ENCODE assay signal across 8 cellular contexts in genomic region chr11:121451982-121452608, GRCh38. TPM values are rescaled to one million over a fixed set of nuclear protein-coding genes. Genes with fewer than 3 reads are reported as not detected.
DNase-seq lines count a peak whose midpoint lies in the region; ATAC-seq and TF ChIP-seq lines count a peak whose summit lies in the region.

TSS of gene SORL1 (plus strand) at chr11:121452314. CDS start at chr11:121452332, 18 bp downstream.

- peak within 1 kb of the TSS; percentile 58 for H3K27ac ChIP-seq in HUES48 (ENCODE audit: low read depth, low read length)
- peak within 1 kb of the TSS in 1 of 5 donors; percentile 8 for H3K27ac ChIP-seq in adrenal gland
- H3K27ac ChIP-seq in left ventricle myocardium inferior (replicated peaks) = peak within 1 kb of the TSS; percentile 33

- ATAC-seq in GM19455 (IDR thresholded peaks at IDR 0.05; ENCODE audit: unreplicated experiment) = peak; percentile 50
- no peak for ATAC-seq in HG02840 (IDR thresholded peaks at IDR 0.05; ENCODE audit: low FRiP score, unreplicated experiment)

- POLR2A ChIA-PET in Caco-2 (lab: Charles Lee) = interaction anchor here (0.7 kb wide), 1 partner anchor 16 kb away, joined by 3 read pairs; no protein-coding TSS in a partner anchor

- H3K36me3 ChIP-seq in Caco-2 (ENCODE audit: control insufficient read depth, insufficient read depth, low read length) (no peaks in the 10 kb centered on the region), HUES48 (ENCODE audit: control insufficient read depth, insufficient read depth, low read length) (no peaks in the 10 kb centered on the region), adrenal gland (replicated peaks in 1 of 2) (no peaks in the 10 kb centered on the region), left ventricle myocardium inferior (no peaks in the 10 kb centered on the region)

- no peaks in the 10 kb centered on the region for H3K36me3 Mint-ChIP-seq in Caco-2 (ENCODE audit: insufficient read depth, unreplicated experiment)

- H3K27me3 ChIP-seq in Caco-2 (replicated peaks; ENCODE audit: control insufficient read depth, insufficient read depth, low read length) (no peaks in the 10 kb centered on the region), HUES48 (ENCODE audit: control insufficient read depth, insufficient read depth, low read length) (peaks cover 14% of the 10 kb centered on the region), adrenal gland (no peaks in the 10 kb centered on the region), left ventricle myocardium inferior (ENCODE audit: low read depth) (peaks cover 44% of the 10 kb centered on the region)

- H3K4me3 Mint-ChIP-seq in Caco-2 (ENCODE audit: unreplicated experiment) = peak within 1 kb of the TSS; percentile 90

- CTCF ChIA-PET in Caco-2 (lab: Charles Lee) = interaction anchor here (0.7 to 2.0 kb wide), 6 partner anchors 13 to 205 kb away, joined by 3 to 10 read pairs (median 4); no protein-coding TSS in a partner anchor

- H3K27ac Mint-ChIP-seq in Caco-2 (ENCODE audit: unreplicated experiment) = peak within 1 kb of the TSS; percentile 58

- intact Hi-C loops in Caco-2 (cut with micrococcal nuclease; ENCODE audit: unreplicated experiment) = loop anchor here (1.0 to 5.0 kb wide), 8 partner anchors 14 to 195 kb away; no protein-coding TSS in a partner anchor
- intact Hi-C loops in adrenal gland (cut with DNase I) = loop anchor here in 1 of 2 donors (5.0 kb wide), 1 partner anchor 140 kb away; no protein-coding TSS in a partner anchor
- intact Hi-C loops in left ventricle myocardium inferior (cut with micrococcal nuclease) = no loop called here
- intact Hi-C loops in posterior vena cava (cut with DNase I) = loop anchor here in 1 of 2 donors (5.0 kb wide), 1 partner anchor 80 kb away; no protein-coding TSS in a partner anchor

- no TSS peak for BruUV-seq in Caco-2 (replicated peaks; lab: Mats Ljungman, UMichigan)

- H3K4me3 ChIP-seq in Caco-2 (ENCODE audit: low read depth, low read length) (peak within 1 kb of the TSS; percentile 47), HUES48 (ENCODE audit: low read depth, low read length) (peak within 1 kb of the TSS; percentile 78), adrenal gland (peak within 1 kb of the TSS in 2 of 4 donors; percentile 59 to 69), left ventricle myocardium inferior (peak within 1 kb of the TSS; percentile 81)

- peaks cover 28% of the 10 kb centered on the region for H3K4me1 Mint-ChIP-seq in Caco-2 (ENCODE audit: low read depth, unreplicated experiment)

- no peaks in the 10 kb centered on the region for H3K9me3 Mint-ChIP-seq in Caco-2 (ENCODE audit: unreplicated experiment)

- WGBS in adrenal gland, 4 donors = 0% methylated on average over 37 to 89 of the region's 89 CpGs; no CpG with 5 or more reads in 1 of the 4 donors

- no peaks in the 10 kb centered on the region for H3K27me3 Mint-ChIP-seq in Caco-2 (ENCODE audit: insufficient read depth, unreplicated experiment)

- peak in 1 of 2 donors; percentile 10 for TF ChIP-seq POLR2A in adrenal gland (IDR thresholded peaks at IDR 0.05)

- no peaks in the 10 kb centered on the region for H3K9me3 ChIP-seq in Caco-2
- H3K9me3 ChIP-seq in HUES48 (ENCODE audit: control insufficient read depth, insufficient read depth, low read length) = no peaks in the 10 kb centered on the region
- no peaks in the 10 kb centered on the region for H3K9me3 ChIP-seq in adrenal gland (replicated peaks in 1 of 3)
- H3K9me3 ChIP-seq in left ventricle myocardium inferior (replicated peaks) = no peaks in the 10 kb centered on the region

- TF ChIP-seq CTCF in Caco-2 (IDR thresholded peaks at IDR 0.05; ENCODE audit: insufficient read depth in 1 of 2, low read depth in 1 of 2, low read length in 1 of 2, severe bottlenecking in 1 of 2, unreplicated experiment in 1 of 2) (peak; percentile 80 to 92), adrenal gland (IDR thresholded peaks at IDR 0.05) (peak in 4 of 6 experiments; percentile 48 to 72 (median 60)), left ventricle myocardium inferior (IDR thresholded peaks at IDR 0.05; ENCODE audit: borderline replicate concordance) (peak; percentile 65)

- H3K4me1 ChIP-seq in Caco-2 (peaks cover 30% of the 10 kb centered on the region), HUES48 (ENCODE audit: control insufficient read depth, insufficient read depth, low read length) (peaks cover 42% of the 10 kb centered on the region), adrenal gland (replicated peaks in 1 of 2) (peaks cover 3 to 6% of the 10 kb centered on the region in 2 donors), left ventricle myocardium inferior (peaks cover 14% of the 10 kb centered on the region)

- H3K9ac ChIP-seq in HUES48 (ENCODE audit: low read depth, low read length) = peak within 1 kb of the TSS; percentile 81

- DNase-seq in Caco-2 (peak; percentile 88 to 94), SK-N-DZ (ENCODE audit: low spot score) (peak; percentile 43), adrenal gland (peak; percentile 62 to 79 (median 70)), left ventricle myocardium inferior (peak; percentile 72), posterior vena cava (ENCODE audit: low spot score) (peak; percentile 89)

RNA-seq across cellular contexts. Expression of gene SORL1, which starts in this region (rescaled TPM):
- total RNA-seq in Caco-2 (2022) = 26.3 and 34.0 TPM in 2 replicates
- 9.1 and 12.0 TPM in 2 replicates for polyA plus RNA-seq in SK-N-DZ (2014; cell fraction: cytosol; rRNA removed)
- polyA plus RNA-seq in SK-N-DZ (2014; cell fraction: nucleus; rRNA removed) = 14.3 and 18.5 TPM in 2 replicates
- total RNA-seq in adrenal gland = 10 to 100 TPM in 5 of 8 donors, 1 to 10 TPM in 3; 5.2 to 28.6 (median 12.1) TPM
- polyA plus RNA-seq in adrenal gland = 1 to 10 TPM; 1.0 to 4.9 (median 2.3) TPM
- total RNA-seq in left ventricle myocardium inferior = 7.1 TPM
- 10 to 100 TPM in 1 of 2 donors, 1 to 10 TPM in 1; 9.4 to 15.7 TPM for total RNA-seq in posterior vena cava
